In the genomic region with DNA sequence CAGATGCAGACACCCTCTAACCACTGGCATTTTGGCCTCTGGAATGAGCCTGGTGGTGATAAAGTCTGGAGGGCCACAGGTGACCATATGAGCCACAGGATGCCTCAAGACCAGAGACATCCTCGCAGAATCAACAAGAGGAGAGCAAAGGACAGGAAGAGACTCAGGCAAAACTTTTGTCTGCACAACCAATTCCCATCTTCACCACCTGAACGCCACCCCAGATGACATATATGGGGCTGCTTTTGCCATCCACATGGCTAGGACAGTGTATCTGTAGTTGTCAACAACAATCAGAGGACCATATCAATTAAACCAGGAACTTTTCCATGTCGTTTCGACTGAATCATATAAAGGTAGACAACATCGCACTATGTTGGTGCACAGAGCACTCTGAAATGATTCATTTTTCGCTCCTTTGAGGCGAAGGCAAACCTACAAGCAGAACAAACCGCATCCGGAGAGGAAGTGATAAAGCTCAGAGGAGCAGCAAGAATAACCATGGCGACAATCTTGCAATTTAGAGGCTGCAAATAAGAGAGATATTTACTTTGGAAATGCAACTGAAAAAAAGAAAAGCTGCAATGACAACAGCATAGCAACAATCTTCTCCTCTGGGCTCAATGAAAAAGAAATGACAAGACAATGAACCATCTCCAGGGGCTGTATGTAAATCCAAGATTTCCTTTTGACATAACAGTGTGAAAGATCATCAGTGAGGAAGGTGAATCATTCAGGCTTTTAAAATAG, we compare ENCODE assay signal across 1 cellular context.
TF ChIP-seq lines count a peak whose summit lies in the region.

No MANE protein-coding gene starts in this region.

TF ChIP-seq in WTC11, 78 proteins besides CTCF, POLR2A, EP300 and RAD21 (continued from another document):
- TF ChIP-seq AR (CRISPR knock-in tag; IDR thresholded peaks at IDR 0.05) (no peak), ZNF317 (CRISPR knock-in tag; IDR thresholded peaks at IDR 0.05; ENCODE audit: borderline replicate concordance, low read depth) (no peak), CDX4 (CRISPR knock-in tag; IDR thresholded peaks at IDR 0.05; ENCODE audit: borderline replicate concordance) (no peak)
